ENCODE assay signal across 3 cellular contexts in genomic region chr19:5254944-5255343, GRCh38.
TF ChIP-seq lines count a peak whose summit lies in the region.

No MANE protein-coding gene starts in this region.

TF ChIP-seq in HCT116, 20 proteins besides CTCF, POLR2A, EP300 and RAD21:
- peak; percentile 25 for TF ChIP-seq YY1 (IDR thresholded peaks at IDR 0.05; ENCODE audit: extremely low read depth, insufficient replicate concordance, low read depth, low read length)
- no peak for TF ChIP-seq SIN3A (IDR thresholded peaks at IDR 0.05; ENCODE audit: low read depth)
- no peak for TF ChIP-seq CBX3 (IDR thresholded peaks at IDR 0.05; ENCODE audit: low read depth)
- TF ChIP-seq ZFX (IDR thresholded peaks at IDR 0.05) = no peak
- no peak for TF ChIP-seq SP1 (IDR thresholded peaks at IDR 0.05; ENCODE audit: low read depth)
- no peak for TF ChIP-seq SRF (IDR thresholded peaks at IDR 0.05; ENCODE audit: low read depth)

TF ChIP-seq in H1, 55 proteins besides CTCF, POLR2A, EP300 and RAD21 (continued from another document):
- TF ChIP-seq BACH1 (IDR thresholded peaks at IDR 0.05; ENCODE audit: low read length) = no peak
- no peak for TF ChIP-seq SIN3A (conservative IDR thresholded peaks at IDR 0.05 in 1 of 2, IDR thresholded peaks at IDR 0.05 in 1 of 2; ENCODE audit: low read depth in 1 of 2, low read length in 2 of 2)
- no peak for TF ChIP-seq CHD7 (IDR thresholded peaks at IDR 0.05; ENCODE audit: insufficient replicate concordance, low read length)

TF ChIP-seq in GM12891, 5 proteins besides CTCF, POLR2A, EP300 and RAD21 (continued from another document):
- TF ChIP-seq TAF1 (IDR thresholded peaks at IDR 0.05; ENCODE audit: low read depth, low read length) (no peak), SPI1 (IDR thresholded peaks at IDR 0.05; ENCODE audit: low read depth, low read length) (no peak), POU2F2 (IDR thresholded peaks at IDR 0.05; ENCODE audit: low read depth, low read length) (no peak), PAX5 (IDR thresholded peaks at IDR 0.05; ENCODE audit: insufficient read depth, low read length, severe bottlenecking) (no peak)
